In genomic region chrX:24186483-24186882, GRCh38 we compare ENCODE assay signal across 14 cellular contexts.
"Had no signal": no experiment of that assay in that cellular context is flagged by ENCODE, and none has a peak within 500 bp of the region (broad histone marks: within the 10 kb centered on the region; RNA-seq: fewer than 3 reads in every experiment).

No MANE protein-coding gene starts in this region.

- DNase-seq: activated CD4-positive, alpha-beta T cell treated with anti-CD3 and anti-CD28 coated beads for 1 hour; activated gamma-delta T cell; adrenal gland; caudate nucleus; colonic mucosa; foreskin melanocyte; heart left ventricle; ovary; retina; stimulated activated CD4-positive, alpha-beta T cell treated with anti-CD3 and anti-CD28 coated beads, Interleukin-4, amount 100 ng/mL, for 4 hours; T-helper 9 cell; tibial artery had no signal

- H3K4me3 ChIP-seq: adrenal gland, colonic mucosa, heart left ventricle, neural progenitor cell, ovary, tibial artery, vagina had no signal

- H3K36me3 ChIP-seq: adrenal gland, colonic mucosa, ovary had no signal

- ATAC-seq: heart left ventricle had no signal

- H3K9me3 ChIP-seq: adrenal gland, colonic mucosa, heart left ventricle, ovary, tibial artery, vagina had no signal

- H3K9me3 Mint-ChIP-seq: neural progenitor cell had no signal

- H3K27ac Mint-ChIP-seq: neural progenitor cell had no signal

- H3K4me1 ChIP-seq: colonic mucosa, neural progenitor cell had no signal

- H3K4me3 Mint-ChIP-seq: neural progenitor cell had no signal

- H3K27ac ChIP-seq: adrenal gland, colonic mucosa, heart left ventricle, neural progenitor cell, ovary, tibial artery, vagina had no signal

- H3K4me1 Mint-ChIP-seq: neural progenitor cell had no signal

- H3K27me3 ChIP-seq: adrenal gland, colonic mucosa, heart left ventricle, neural progenitor cell, ovary, tibial artery, vagina had no signal
